Comparison of ENCODE assay signal across 12 cellular contexts in the genomic region with DNA sequence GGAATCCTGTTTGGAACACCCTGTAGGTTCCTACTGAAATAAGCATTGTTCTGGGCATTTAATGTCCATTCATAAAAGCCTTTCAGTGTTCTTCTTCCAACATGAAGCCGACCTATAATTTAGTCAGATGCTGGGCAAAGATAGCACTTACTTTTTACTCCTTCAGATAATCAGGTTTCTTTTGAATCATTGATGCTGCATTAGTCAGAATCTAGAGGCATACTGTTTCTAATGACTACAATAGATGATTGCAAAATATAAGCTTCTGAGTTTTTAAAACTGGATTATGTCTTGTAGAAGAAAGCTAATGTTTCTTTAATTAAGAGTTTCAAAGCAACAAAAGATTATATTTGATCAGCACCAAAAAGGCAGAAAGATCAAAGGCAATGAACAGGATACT. TPM values are rescaled to one million over a fixed set of nuclear protein-coding genes. Genes with fewer than 3 reads are reported as not detected.
DNase-seq lines count a peak whose midpoint lies in the region; ATAC-seq, FAIRE-seq and TF ChIP-seq lines count a peak whose summit lies in the region.
"Had no signal": no experiment of that assay in that cellular context is flagged by ENCODE, and none has a peak within 500 bp of the region (broad histone marks: within the 10 kb centered on the region; RNA-seq: fewer than 3 reads in every experiment).

No MANE protein-coding gene starts in this region.

- peaks cover 71% of the 10 kb centered on the region for H3K36me3 Mint-ChIP-seq in activated CD8-positive, alpha-beta T cell treated with anti-CD3 and anti-CD28 coated beads, Interleukin-2, amount 10 ng/mL, durations not matched to agents 7 days and 5 days (ENCODE audit: low read depth)

- POLR2A ChIA-PET in activated CD8-positive, alpha-beta T cell treated with anti-CD3 and anti-CD28 coated beads, Interleukin-2, amount 10 ng/mL, durations not matched to agents 7 days and 5 days (lab: Charles Lee), result interaction anchor here (1.1 kb wide), 1 partner anchor 16 kb away, joined by 3 read pairs; a partner anchor contains a TSS

- in situ Hi-C loops in GM23248 (cut with MboI), result no loop called here

- H3K27ac ChIP-seq in GM23248 (no peak overlapping the region), osteoblast (ENCODE audit: low read depth, low read length) (no peak overlapping the region)
- H3K27ac ChIP-seq: A549 had no signal

- DNase-seq in GM23248 (peak; percentile 41), NCI-H2227 treated with DMSO at 0.1 percent for 48 hours (lab: John Stamatoyannopoulos, UW) (peak; percentile 54), bronchial epithelial cell (ENCODE audit: low read depth) (peak; percentile 23), osteoblast (ENCODE audit: insufficient read length, low spot score, missing footprints) (no peak)
- DNase-seq in activated CD8-positive, alpha-beta T cell treated with anti-CD3 and anti-CD28 coated beads, Interleukin-2, amount 10 ng/mL, durations not matched to agents 7 days and 5 days, result no peak
- DNase-seq: CD8-positive, alpha-beta T cell; DMS 273 treated with DMSO at 0.1 percent for 48 hours; H7; IMR-90 had no signal

- WGBS in GM23248 (ENCODE audit: low coverage in 1 of 2, low lambda C conversion rate in 2 of 2, missing lambda C conversion rate in 2 of 2), 2 experiments, result 93 to 96% methylated on average over 1 of the region's 1 CpG

- H3F3A ChIP-seq in GM23248 (ENCODE audit: insufficient read depth), result no peaks in the 10 kb centered on the region

- H2AFZ ChIP-seq in GM23248 (no peak overlapping the region), osteoblast (ENCODE audit: low read length) (no peak overlapping the region)

- H3K4me1 ChIP-seq in GM23248 (ENCODE audit: insufficient read depth) (no peaks in the 10 kb centered on the region), osteoblast (ENCODE audit: insufficient read depth, low read length) (no peaks in the 10 kb centered on the region)

- no peaks in the 10 kb centered on the region for H3K9me2 ChIP-seq in GM23248 (ENCODE audit: insufficient read depth)

- no peak overlapping the region for H3K27ac Mint-ChIP-seq in activated CD8-positive, alpha-beta T cell treated with anti-CD3 and anti-CD28 coated beads, Interleukin-2, amount 10 ng/mL, durations not matched to agents 7 days and 5 days
- H3K27ac Mint-ChIP-seq: CD8-positive, alpha-beta T cell had no signal

- H3K4me3 ChIP-seq in GM23248 (no peak overlapping the region), bronchial epithelial cell (ENCODE audit: low read depth, low read length) (no peak overlapping the region), osteoblast (ENCODE audit: insufficient read depth, low read length) (no peak overlapping the region)
- H3K4me3 ChIP-seq: A549 had no signal

- CTCF ChIA-PET in activated CD8-positive, alpha-beta T cell treated with anti-CD3 and anti-CD28 coated beads, Interleukin-2, amount 10 ng/mL, durations not matched to agents 7 days and 5 days (lab: Charles Lee), result interaction anchor here (1.3 kb wide), 1 partner anchor 12 kb away, joined by 4 read pairs; no protein-coding TSS in a partner anchor

- H3K27me3 ChIP-seq in GM23248 (replicated peaks; ENCODE audit: insufficient read depth) (no peaks in the 10 kb centered on the region), bronchial epithelial cell (ENCODE audit: control insufficient read depth, insufficient read depth, low read length) (no peaks in the 10 kb centered on the region), osteoblast (ENCODE audit: insufficient read depth, low read length) (no peaks in the 10 kb centered on the region)

- no peak overlapping the region for H3K9ac ChIP-seq in GM23248

- H3K27me3 Mint-ChIP-seq in activated CD8-positive, alpha-beta T cell treated with anti-CD3 and anti-CD28 coated beads, Interleukin-2, amount 10 ng/mL, durations not matched to agents 7 days and 5 days (ENCODE audit: low read depth), result no peaks in the 10 kb centered on the region

- H4K20me1 ChIP-seq in GM23248 (ENCODE audit: insufficient read depth), result no peaks in the 10 kb centered on the region
- H4K20me1 ChIP-seq in osteoblast (ENCODE audit: insufficient read depth, low read length), result no peaks in the 10 kb centered on the region

- peaks cover 11% of the 10 kb centered on the region for H3K4me1 Mint-ChIP-seq in activated CD8-positive, alpha-beta T cell treated with anti-CD3 and anti-CD28 coated beads, Interleukin-2, amount 10 ng/mL, durations not matched to agents 7 days and 5 days (ENCODE audit: low read depth)

- no peak overlapping the region for H3K4me2 ChIP-seq in GM23248 (ENCODE audit: unreplicated experiment)
- no peak overlapping the region for H3K4me2 ChIP-seq in osteoblast (ENCODE audit: insufficient read depth, low read length)
- H3K4me2 ChIP-seq: A549 had no signal

- no peaks in the 10 kb centered on the region for H3K9me3 Mint-ChIP-seq in activated CD8-positive, alpha-beta T cell treated with anti-CD3 and anti-CD28 coated beads, Interleukin-2, amount 10 ng/mL, durations not matched to agents 7 days and 5 days (ENCODE audit: insufficient read depth)
- H3K9me3 Mint-ChIP-seq: CD14-positive monocyte; CD8-positive, alpha-beta T cell had no signal

- FAIRE-seq in bronchial epithelial cell (lab: Jason Lieb, UNC), result no peak
- FAIRE-seq: A549 had no signal

- no peaks in the 10 kb centered on the region for H3K9me3 ChIP-seq in GM23248 (ENCODE audit: low read depth)
- H3K9me3 ChIP-seq in osteoblast (ENCODE audit: low read depth, low read length), result no peaks in the 10 kb centered on the region
- H3K9me3 ChIP-seq: A549 had no signal

- H3K36me3 ChIP-seq in GM23248 (ENCODE audit: low read depth) (peaks cover 9% of the 10 kb centered on the region; the same call in 1 of the 2 replicates), bronchial epithelial cell (ENCODE audit: control insufficient read depth, insufficient read depth, low read length) (peaks cover 1% of the 10 kb centered on the region), osteoblast (ENCODE audit: insufficient read depth, low read length) (peaks cover 26% of the 10 kb centered on the region)

- TF ChIP-seq CTCF in bronchial epithelial cell (IDR thresholded peaks at IDR 0.05; ENCODE audit: insufficient read depth, low read length, severe bottlenecking), result no peak
- no peak for TF ChIP-seq CTCF in osteoblast (IDR thresholded peaks at IDR 0.05; ENCODE audit: extremely low read depth, low read depth, low read length)

- H3K4me3 Mint-ChIP-seq in activated CD8-positive, alpha-beta T cell treated with anti-CD3 and anti-CD28 coated beads, Interleukin-2, amount 10 ng/mL, durations not matched to agents 7 days and 5 days, result no peak overlapping the region
- H3K4me3 Mint-ChIP-seq: CD14-positive monocyte; CD8-positive, alpha-beta T cell had no signal

- no peak for ATAC-seq in HG02938 (IDR thresholded peaks at IDR 0.05; ENCODE audit: unreplicated experiment)
- ATAC-seq in activated CD8-positive, alpha-beta T cell treated with anti-CD3 and anti-CD28 coated beads, Interleukin-2, amount 10 ng/mL, durations not matched to agents 7 days and 5 days, result no peak
- ATAC-seq: A549; CD8-positive, alpha-beta T cell had no signal

- H3K79me2 ChIP-seq in GM23248 (ENCODE audit: insufficient read depth) (no peaks in the 10 kb centered on the region), osteoblast (ENCODE audit: insufficient read depth, low read length) (no peaks in the 10 kb centered on the region)

RNA-seq across cellular contexts. Expression of a gene that starts 16.0 kb away (rescaled TPM):
- total RNA-seq in GM23248 (2014; rRNA removed; shearing (Covaris generic)), result 6.6 and 8.3 TPM in 2 replicates
- polyA plus RNA-seq in GM23248 (2016; fragmentation: Nextera tagmentation; extraction: Ambion mirVana), result 6.0 and 6.7 TPM in 2 replicates
- total RNA-seq in bronchial epithelial cell (6.3 and 8.3 TPM in 2 replicates), osteoblast (6.5 and 8.5 TPM in 2 replicates)
- 10 to 100 TPM; 39.4 to 41.3 TPM for total RNA-seq in activated CD8-positive, alpha-beta T cell treated with anti-CD3 and anti-CD28 coated beads, Interleukin-2, amount 10 ng/mL, durations not matched to agents 7 days and 5 days

Comparison
In these comparisons a context has a peak if more than half of its experiments do, and no peak if none do; other contexts are left out.
1. DNase-seq: peak in GM23248 (single experiment), NCI-H2227 treated with DMSO at 0.1 percent for 48 hours (single experiment) and bronchial epithelial cell (single experiment); none in osteoblast (single experiment) and activated CD8-positive, alpha-beta T cell treated with anti-CD3 and anti-CD28 coated beads, Interleukin-2, amount 10 ng/mL, durations not matched to agents 7 days and 5 days (single experiment).